Comparison of ENCODE assay signal across 8 cellular contexts in the genomic region with DNA sequence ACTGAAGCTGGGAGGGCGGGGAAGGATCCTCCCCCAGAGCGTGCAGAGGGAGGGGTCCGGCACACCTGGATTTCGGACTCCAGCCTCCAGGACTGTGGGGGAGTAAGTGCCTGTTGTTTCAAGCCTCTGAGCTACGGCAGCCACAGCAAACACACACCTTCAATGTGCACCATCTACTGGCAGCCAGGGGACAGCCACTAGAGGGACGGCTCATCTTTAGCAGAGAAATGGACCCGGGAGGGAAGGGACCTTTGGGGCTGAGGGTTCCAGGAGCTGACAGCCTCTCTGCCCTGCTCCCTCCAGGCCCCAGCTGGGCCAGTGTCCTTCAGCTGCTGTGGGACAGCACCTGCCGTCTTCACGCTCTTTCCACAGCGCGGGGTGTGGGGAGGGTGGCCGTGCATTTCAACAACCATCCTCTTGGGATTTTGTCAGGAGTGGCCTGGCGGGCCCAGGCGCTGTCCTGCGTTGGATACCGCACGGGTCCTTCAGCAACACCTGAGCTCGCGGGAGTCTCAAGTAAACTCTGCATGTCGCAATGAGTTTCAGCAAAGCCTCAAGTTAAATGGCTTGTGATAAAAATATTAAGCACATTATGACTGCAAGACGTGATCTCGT.
A peak's percentile ranks its signal among the peaks of the same experiment; 100 is the strongest.
DNase-seq lines count a peak whose midpoint lies in the region; ATAC-seq and TF ChIP-seq lines count a peak whose summit lies in the region.

No MANE protein-coding gene starts in this region.

- H3K27me3 Mint-ChIP-seq in osteocyte (ENCODE audit: unreplicated experiment): no peaks in the 10 kb centered on the region

- H3K27ac Mint-ChIP-seq in osteocyte (ENCODE audit: unreplicated experiment): no peak overlapping the region

- H3K36me3 ChIP-seq in sigmoid colon: no peaks in the 10 kb centered on the region

- DNase-seq in NCI-H345 treated with DMSO at 0.1 percent for 48 hours (lab: John Stamatoyannopoulos, UW; ENCODE audit: unreplicated experiment) (peak; percentile 59), dorsolateral prefrontal cortex (peak in 4 of 10 donors; percentile 23 to 57 (median 37)), osteocyte (ENCODE audit: extremely low spot score, unreplicated experiment) (no peak), sigmoid colon (no peak)

- ATAC-seq in GM19395 (IDR thresholded peaks at IDR 0.05; ENCODE audit: unreplicated experiment) (no peak), HG03135 (IDR thresholded peaks at IDR 0.05; ENCODE audit: unreplicated experiment) (no peak), GM19035 (IDR thresholded peaks at IDR 0.05; ENCODE audit: unreplicated experiment) (no peak)

- 41 to 67% methylated on average over 22 of the region's 22 CpGs for whole genome bisulfite sequencing in sigmoid colon, 2 donors

- no peak for TF ChIP-seq EP300 in sigmoid colon (IDR thresholded peaks at IDR 0.05)

- no peak for TF ChIP-seq POLR2A in sigmoid colon (IDR thresholded peaks at IDR 0.05)

- H3K4me1 ChIP-seq in sigmoid colon: no peaks in the 10 kb centered on the region

- TF ChIP-seq CTCF in GM12872 (IDR thresholded peaks at IDR 0.05; ENCODE audit: insufficient read depth, low read depth, low read length) (peak; percentile 16; the same call in 2 of the 3 replicates), dorsolateral prefrontal cortex (IDR thresholded peaks at IDR 0.05 in 54 of 56, conservative IDR thresholded peaks at IDR 0.05 in 2 of 56; ENCODE audit: low read depth in 1 of 56, partially characterized antibody in 56 of 56) (peak in 53 of 56 donors; percentile 27 to 70 (median 51)), osteocyte (IDR thresholded peaks at IDR 0.05) (peak; percentile 17), sigmoid colon (IDR thresholded peaks at IDR 0.05) (peak in 2 of 4 experiments; percentile 17 to 25)

- no peaks in the 10 kb centered on the region for H3K9me3 Mint-ChIP-seq in osteocyte (ENCODE audit: unreplicated experiment)

- H3K27ac ChIP-seq in dorsolateral prefrontal cortex: no peak overlapping the region
- no peak overlapping the region for H3K27ac ChIP-seq in sigmoid colon

- no peaks in the 10 kb centered on the region for H3K36me3 Mint-ChIP-seq in osteocyte (ENCODE audit: unreplicated experiment)

- intact Hi-C loops in dorsolateral prefrontal cortex (cut with DNase I) (loop anchor here (5.0 to 10.0 kb wide), 2 partner anchors 233 to 236 kb away; a partner anchor contains a TSS), sigmoid colon (cut with DNase I) (no loop called here)

- no peaks in the 10 kb centered on the region for H3K4me1 Mint-ChIP-seq in osteocyte (ENCODE audit: unreplicated experiment)

- peaks cover 0 to 21% (median 0%) of the 10 kb centered on the region in 45 donors for H3K27me3 ChIP-seq in dorsolateral prefrontal cortex
- peaks cover 0 to 25% (median 0%) of the 10 kb centered on the region in 3 donors for H3K27me3 ChIP-seq in sigmoid colon

- H3K4me3 Mint-ChIP-seq in osteocyte (ENCODE audit: unreplicated experiment): no peak overlapping the region

- H3K4me3 ChIP-seq in dorsolateral prefrontal cortex: no peak overlapping the region
- no peak overlapping the region for H3K4me3 ChIP-seq in sigmoid colon

- H3K9me3 ChIP-seq in sigmoid colon: no peaks in the 10 kb centered on the region
